17 cellular contexts compared by ENCODE assay signal in the genomic region with DNA sequence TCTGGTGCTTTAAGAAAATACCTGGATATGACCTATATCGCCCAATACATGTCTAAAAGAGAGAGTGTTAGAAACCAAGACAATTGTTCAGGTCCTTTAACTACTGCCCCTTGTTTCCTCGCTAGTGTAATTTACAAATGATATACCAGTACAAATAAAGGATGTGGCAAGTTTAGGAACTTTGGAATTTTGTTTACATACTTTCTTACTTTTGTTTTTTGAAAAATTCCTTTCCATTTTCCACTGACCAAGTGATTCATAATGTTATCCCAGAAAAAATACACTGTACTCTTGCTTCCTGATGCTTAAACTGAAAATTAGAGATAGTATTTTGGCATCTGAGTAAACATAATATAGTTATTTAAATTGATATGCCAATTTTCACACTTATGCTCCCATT.
"Had no signal": no experiment of that assay in that cellular context is flagged by ENCODE, and none has a peak within 500 bp of the region (broad histone marks: within the 10 kb centered on the region; RNA-seq: fewer than 3 reads in every experiment).

No MANE protein-coding gene starts in this region.

- H3K27ac ChIP-seq: coronary artery, epithelial cell of prostate, prostate gland, right lobe of liver, suprapubic skin, WERI-Rb-1 had no signal

- DNase-seq: activated CD4-positive, alpha-beta T cell treated with anti-CD3 and anti-CD28 coated beads, Interleukin-2, amount 50 U/mL, for 48 hours; amygdala; central memory CD4-positive, alpha-beta T cell; effector CD8-positive, alpha-beta T cell; glutamatergic neuron; immature natural killer cell; mesendoderm; nucleus accumbens; right lobe of liver; stimulated activated naive CD8-positive, alpha-beta T cell treated with anti-CD3 and anti-CD28 coated beads, Interleukin-15, Interleukin-2, amounts not matched to agents 100 U/mL and 50 U/mL, for 24 hours; T-helper 17 cell; WERI-Rb-1 had no signal

- H3K9me3 ChIP-seq: prostate gland, right lobe of liver, suprapubic skin had no signal

- H3K4me3 ChIP-seq: coronary artery, prostate gland, right lobe of liver, suprapubic skin had no signal

- H3K36me3 ChIP-seq: prostate gland, right lobe of liver, suprapubic skin, WERI-Rb-1 had no signal

- H3K27me3 ChIP-seq: right lobe of liver, suprapubic skin had no signal

- ATAC-seq: activated naive CD4-positive, alpha-beta T cell treated with anti-CD3 and anti-CD28 coated beads, Interleukin-2, amount 50 U/mL, for 72 hours; right lobe of liver; stimulated activated naive CD8-positive, alpha-beta T cell treated with anti-CD3 and anti-CD28 coated beads, Interleukin-15, Interleukin-2, amounts not matched to agents 100 U/mL and 50 U/mL, for 24 hours; T-helper 17 cell had no signal

- H3K4me1 ChIP-seq: prostate gland, right lobe of liver, suprapubic skin had no signal
